Comparison of ENCODE assay signal across 1 cellular context in the genomic region with DNA sequence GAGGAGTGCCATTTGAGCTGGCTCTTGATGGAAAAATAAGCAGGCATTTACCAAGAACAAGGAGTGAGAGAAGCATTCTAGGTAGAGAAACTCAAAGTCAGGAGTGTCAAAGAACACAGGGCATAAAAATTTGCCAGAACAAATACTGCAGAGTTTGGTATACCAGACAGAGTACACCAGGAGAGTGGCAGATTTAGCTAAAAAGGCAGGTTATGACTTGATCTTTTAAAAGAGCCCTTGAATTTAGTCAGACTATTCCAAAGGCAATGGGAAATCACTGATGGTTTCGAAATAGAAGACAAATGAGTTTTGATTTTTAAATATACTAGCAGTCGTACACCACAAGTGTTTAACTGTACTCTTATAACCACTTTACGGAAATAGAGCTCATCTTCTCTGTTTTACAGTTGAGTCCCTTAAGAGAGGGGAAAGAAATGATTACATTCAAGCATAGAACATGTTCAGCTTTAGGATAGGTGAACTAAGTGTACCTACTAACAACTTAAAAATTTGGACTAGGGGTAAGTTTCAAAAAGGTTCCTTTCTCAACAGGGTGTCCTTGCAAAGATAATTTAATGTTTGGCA.
TF ChIP-seq lines count a peak whose summit lies in the region.

No MANE protein-coding gene starts in this region.

TF ChIP-seq in HepG2, 621 proteins besides CTCF, POLR2A, EP300 and RAD21:
- TF ChIP-seq, protein P1, sequence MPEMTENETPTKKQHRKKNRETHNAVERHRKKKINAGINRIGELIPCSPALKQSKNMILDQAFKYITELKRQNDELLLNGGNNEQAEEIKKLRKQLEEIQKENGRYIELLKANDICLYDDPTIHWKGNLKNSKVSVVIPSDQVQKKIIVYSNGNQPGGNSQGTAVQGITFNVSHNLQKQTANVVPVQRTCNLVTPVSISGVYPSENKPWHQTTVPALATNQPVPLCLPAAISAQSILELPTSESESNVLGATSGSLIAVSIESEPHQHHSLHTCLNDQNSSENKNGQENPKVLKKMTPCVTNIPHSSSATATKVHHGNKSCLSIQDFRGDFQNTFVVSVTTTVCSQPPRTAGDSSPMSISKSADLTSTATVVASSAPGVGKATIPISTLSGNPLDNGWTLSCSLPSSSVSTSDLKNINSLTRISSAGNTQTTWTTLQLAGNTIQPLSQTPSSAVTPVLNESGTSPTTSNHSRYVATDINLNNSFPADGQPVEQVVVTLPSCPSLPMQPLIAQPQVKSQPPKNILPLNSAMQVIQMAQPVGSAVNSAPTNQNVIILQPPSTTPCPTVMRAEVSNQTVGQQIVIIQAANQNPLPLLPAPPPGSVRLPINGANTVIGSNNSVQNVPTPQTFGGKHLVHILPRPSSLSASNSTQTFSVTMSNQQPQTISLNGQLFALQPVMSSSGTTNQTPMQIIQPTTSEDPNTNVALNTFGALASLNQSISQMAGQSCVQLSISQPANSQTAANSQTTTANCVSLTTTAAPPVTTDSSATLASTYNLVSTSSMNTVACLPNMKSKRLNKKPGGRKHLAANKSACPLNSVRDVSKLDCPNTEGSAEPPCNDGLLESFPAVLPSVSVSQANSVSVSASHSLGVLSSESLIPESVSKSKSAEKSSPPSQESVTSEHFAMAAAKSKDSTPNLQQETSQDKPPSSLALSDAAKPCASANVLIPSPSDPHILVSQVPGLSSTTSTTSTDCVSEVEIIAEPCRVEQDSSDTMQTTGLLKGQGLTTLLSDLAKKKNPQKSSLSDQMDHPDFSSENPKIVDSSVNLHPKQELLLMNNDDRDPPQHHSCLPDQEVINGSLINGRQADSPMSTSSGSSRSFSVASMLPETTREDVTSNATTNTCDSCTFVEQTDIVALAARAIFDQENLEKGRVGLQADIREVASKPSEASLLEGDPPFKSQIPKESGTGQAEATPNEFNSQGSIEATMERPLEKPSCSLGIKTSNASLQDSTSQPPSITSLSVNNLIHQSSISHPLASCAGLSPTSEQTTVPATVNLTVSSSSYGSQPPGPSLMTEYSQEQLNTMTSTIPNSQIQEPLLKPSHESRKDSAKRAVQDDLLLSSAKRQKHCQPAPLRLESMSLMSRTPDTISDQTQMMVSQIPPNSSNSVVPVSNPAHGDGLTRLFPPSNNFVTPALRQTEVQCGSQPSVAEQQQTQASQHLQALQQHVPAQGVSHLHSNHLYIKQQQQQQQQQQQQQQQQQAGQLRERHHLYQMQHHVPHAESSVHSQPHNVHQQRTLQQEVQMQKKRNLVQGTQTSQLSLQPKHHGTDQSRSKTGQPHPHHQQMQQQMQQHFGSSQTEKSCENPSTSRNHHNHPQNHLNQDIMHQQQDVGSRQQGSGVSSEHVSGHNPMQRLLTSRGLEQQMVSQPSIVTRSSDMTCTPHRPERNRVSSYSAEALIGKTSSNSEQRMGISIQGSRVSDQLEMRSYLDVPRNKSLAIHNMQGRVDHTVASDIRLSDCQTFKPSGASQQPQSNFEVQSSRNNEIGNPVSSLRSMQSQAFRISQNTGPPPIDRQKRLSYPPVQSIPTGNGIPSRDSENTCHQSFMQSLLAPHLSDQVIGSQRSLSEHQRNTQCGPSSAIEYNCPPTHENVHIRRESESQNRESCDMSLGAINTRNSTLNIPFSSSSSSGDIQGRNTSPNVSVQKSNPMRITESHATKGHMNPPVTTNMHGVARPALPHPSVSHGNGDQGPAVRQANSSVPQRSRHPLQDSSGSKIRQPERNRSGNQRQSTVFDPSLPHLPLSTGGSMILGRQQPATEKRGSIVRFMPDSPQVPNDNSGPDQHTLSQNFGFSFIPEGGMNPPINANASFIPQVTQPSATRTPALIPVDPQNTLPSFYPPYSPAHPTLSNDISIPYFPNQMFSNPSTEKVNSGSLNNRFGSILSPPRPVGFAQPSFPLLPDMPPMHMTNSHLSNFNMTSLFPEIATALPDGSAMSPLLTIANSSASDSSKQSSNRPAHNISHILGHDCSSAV (CRISPR knock-in tag; IDR thresholded peaks at IDR 0.05; ENCODE audit: borderline replicate concordance): no peak
- TF ChIP-seq HMG20B (CRISPR knock-in tag; conservative IDR thresholded peaks at IDR 0.05) (no peak), MEIS2 (CRISPR knock-in tag; IDR thresholded peaks at IDR 0.05) (no peak), ATF1 (CRISPR knock-in tag; IDR thresholded peaks at IDR 0.05) (no peak), YEATS2 (CRISPR knock-in tag; IDR thresholded peaks at IDR 0.05; ENCODE audit: borderline replicate concordance) (no peak), REL (CRISPR knock-in tag; conservative IDR thresholded peaks at IDR 0.05) (no peak), NFKBIZ (CRISPR knock-in tag; IDR thresholded peaks at IDR 0.05) (no peak), ZFP37 (CRISPR knock-in tag; IDR thresholded peaks at IDR 0.05; ENCODE audit: borderline replicate concordance) (no peak)
- TF ChIP-seq, protein P2, sequence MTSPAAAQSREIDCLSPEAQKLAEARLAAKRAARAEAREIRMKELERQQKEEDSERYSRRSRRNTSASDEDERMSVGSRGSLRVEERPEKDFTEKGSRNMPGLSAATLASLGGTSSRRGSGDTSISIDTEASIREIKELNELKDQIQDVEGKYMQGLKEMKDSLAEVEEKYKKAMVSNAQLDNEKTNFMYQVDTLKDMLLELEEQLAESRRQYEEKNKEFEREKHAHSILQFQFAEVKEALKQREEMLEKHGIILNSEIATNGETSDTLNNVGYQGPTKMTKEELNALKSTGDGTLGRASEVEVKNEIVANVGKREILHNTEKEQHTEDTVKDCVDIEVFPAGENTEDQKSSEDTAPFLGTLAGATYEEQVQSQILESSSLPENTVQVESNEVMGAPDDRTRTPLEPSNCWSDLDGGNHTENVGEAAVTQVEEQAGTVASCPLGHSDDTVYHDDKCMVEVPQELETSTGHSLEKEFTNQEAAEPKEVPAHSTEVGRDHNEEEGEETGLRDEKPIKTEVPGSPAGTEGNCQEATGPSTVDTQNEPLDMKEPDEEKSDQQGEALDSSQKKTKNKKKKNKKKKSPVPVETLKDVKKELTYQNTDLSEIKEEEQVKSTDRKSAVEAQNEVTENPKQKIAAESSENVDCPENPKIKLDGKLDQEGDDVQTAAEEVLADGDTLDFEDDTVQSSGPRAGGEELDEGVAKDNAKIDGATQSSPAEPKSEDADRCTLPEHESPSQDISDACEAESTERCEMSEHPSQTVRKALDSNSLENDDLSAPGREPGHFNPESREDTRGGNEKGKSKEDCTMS (CRISPR knock-in tag; conservative IDR thresholded peaks at IDR 0.05): no peak
- TF ChIP-seq, protein P3, sequence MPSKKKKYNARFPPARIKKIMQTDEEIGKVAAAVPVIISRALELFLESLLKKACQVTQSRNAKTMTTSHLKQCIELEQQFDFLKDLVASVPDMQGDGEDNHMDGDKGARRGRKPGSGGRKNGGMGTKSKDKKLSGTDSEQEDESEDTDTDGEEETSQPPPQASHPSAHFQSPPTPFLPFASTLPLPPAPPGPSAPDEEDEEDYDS (CRISPR knock-in tag; IDR thresholded peaks at IDR 0.05): no peak
- TF ChIP-seq, protein P4, sequence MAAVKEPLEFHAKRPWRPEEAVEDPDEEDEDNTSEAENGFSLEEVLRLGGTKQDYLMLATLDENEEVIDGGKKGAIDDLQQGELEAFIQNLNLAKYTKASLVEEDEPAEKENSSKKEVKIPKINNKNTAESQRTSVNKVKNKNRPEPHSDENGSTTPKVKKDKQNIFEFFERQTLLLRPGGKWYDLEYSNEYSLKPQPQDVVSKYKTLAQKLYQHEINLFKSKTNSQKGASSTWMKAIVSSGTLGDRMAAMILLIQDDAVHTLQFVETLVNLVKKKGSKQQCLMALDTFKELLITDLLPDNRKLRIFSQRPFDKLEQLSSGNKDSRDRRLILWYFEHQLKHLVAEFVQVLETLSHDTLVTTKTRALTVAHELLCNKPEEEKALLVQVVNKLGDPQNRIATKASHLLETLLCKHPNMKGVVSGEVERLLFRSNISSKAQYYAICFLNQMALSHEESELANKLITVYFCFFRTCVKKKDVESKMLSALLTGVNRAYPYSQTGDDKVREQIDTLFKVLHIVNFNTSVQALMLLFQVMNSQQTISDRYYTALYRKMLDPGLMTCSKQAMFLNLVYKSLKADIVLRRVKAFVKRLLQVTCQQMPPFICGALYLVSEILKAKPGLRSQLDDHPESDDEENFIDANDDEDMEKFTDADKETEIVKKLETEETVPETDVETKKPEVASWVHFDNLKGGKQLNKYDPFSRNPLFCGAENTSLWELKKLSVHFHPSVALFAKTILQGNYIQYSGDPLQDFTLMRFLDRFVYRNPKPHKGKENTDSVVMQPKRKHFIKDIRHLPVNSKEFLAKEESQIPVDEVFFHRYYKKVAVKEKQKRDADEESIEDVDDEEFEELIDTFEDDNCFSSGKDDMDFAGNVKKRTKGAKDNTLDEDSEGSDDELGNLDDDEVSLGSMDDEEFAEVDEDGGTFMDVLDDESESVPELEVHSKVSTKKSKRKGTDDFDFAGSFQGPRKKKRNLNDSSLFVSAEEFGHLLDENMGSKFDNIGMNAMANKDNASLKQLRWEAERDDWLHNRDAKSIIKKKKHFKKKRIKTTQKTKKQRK (IDR thresholded peaks at IDR 0.05; ENCODE audit: low read length): no peak
- TF ChIP-seq, protein P5, sequence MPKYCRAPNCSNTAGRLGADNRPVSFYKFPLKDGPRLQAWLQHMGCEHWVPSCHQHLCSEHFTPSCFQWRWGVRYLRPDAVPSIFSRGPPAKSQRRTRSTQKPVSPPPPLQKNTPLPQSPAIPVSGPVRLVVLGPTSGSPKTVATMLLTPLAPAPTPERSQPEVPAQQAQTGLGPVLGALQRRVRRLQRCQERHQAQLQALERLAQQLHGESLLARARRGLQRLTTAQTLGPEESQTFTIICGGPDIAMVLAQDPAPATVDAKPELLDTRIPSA (CRISPR knock-in tag; IDR thresholded peaks at IDR 0.05; ENCODE audit: borderline replicate concordance): no peak
- TF ChIP-seq, protein P6, sequence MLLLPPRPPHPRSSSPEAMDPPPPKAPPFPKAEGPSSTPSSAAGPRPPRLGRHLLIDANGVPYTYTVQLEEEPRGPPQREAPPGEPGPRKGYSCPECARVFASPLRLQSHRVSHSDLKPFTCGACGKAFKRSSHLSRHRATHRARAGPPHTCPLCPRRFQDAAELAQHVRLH (CRISPR knock-in tag; IDR thresholded peaks at IDR 0.05; ENCODE audit: borderline replicate concordance, low read depth): no peak
